ENCODE assay signal across 11 cellular contexts in the genomic region with DNA sequence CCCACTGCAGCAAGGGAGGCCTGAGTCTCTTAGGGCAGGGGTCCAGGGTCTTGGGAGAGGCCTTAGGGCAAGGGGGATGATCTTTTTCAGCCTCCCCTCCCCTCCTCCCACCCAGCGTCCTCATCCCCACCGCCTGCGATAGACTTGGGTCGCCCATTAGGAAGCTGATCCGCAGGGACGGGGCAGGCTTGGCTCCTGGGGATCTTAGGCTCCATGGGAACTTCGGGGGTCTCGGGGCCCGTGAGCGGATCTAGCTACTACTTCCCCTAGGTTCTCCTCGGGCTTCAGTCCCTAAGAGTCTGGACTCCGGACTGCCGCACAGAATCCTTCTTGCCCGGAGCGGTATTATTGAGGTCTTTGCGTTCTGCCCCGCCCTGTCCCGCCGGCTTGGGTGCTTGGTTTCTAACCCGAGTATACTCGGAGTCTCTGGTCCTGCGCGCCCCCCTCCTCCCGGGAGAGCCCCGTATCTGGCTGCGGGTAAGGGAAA. TPM values are rescaled to one million over a fixed set of nuclear protein-coding genes. Genes with fewer than 3 reads are reported as not detected.
A peak's percentile ranks its signal among the peaks of the same experiment; 100 is the strongest.
DNase-seq lines count a peak whose midpoint lies in the region; ATAC-seq, FAIRE-seq and TF ChIP-seq lines count a peak whose summit lies in the region.
"Had no signal": no experiment of that assay in that cellular context is flagged by ENCODE, and none has a peak within 500 bp of the region (broad histone marks: within the 10 kb centered on the region; RNA-seq: fewer than 3 reads in every experiment).

No MANE protein-coding gene starts in this region.

- no peaks in the 10 kb centered on the region for H3K79me2 ChIP-seq in K562 (ENCODE audit: control insufficient read depth, insufficient read depth, low read length)

- H3K9me1 ChIP-seq in K562 (ENCODE audit: control insufficient read depth, insufficient read depth, low read length), result no peaks in the 10 kb centered on the region

- POLR2A ChIA-PET in K562 (lab: Yijun Ruan, JAX), result interaction anchor here (0.5 to 1.9 kb wide), 4 partner anchors 10 to 347 kb away, joined by 3 to 6 read pairs (median 4); no protein-coding TSS in a partner anchor
- POLR2A ChIA-PET in HEK293T (lab: Yijun Ruan, JAX), result no interaction called here

- H3K4me1 Mint-ChIP-seq in activated T-cell treated with anti-CD3 and anti-CD28 coated beads, Interleukin-2, amount 50 U/mL, for 24 hours (ENCODE audit: low read depth), result peaks cover 20% of the 10 kb centered on the region

- BruUV-seq in K562 (replicated peaks; lab: Mats Ljungman, UMichigan), result no TSS peak

- in situ Hi-C loops in K562 (cut with MboI), result loop anchor here (10.0 kb wide), 1 partner anchor 200 kb away; no protein-coding TSS in a partner anchor

- H3K4me2 ChIP-seq in K562 (ENCODE audit: insufficient read depth, low read length), result peak overlapping the region; percentile 74

- H3K27me3 ChIP-seq in K562 (ENCODE audit: control insufficient read depth in 2 of 2, insufficient read depth in 2 of 2, low read length in 2 of 2), result peaks cover 4 to 7% of the 10 kb centered on the region in 2 experiments; a peak in 3 of 5 replicates
- H3K27me3 ChIP-seq in testis, result no peaks in the 10 kb centered on the region

- no peaks in the 10 kb centered on the region for H3K9me3 Mint-ChIP-seq in activated T-cell treated with anti-CD3 and anti-CD28 coated beads, Interleukin-2, amount 50 U/mL, for 24 hours
- H3K9me3 Mint-ChIP-seq: activated B cell treated with CpG ODN at 0.5 μM for 24 hours had no signal

- peak overlapping the region; percentile 88 for H2AFZ ChIP-seq in K562 (ENCODE audit: low read depth, low read length)

- no peaks in the 10 kb centered on the region for H3K36me3 Mint-ChIP-seq in activated T-cell treated with anti-CD3 and anti-CD28 coated beads, Interleukin-2, amount 50 U/mL, for 24 hours (ENCODE audit: low read depth)

- no peak overlapping the region for H3K27ac Mint-ChIP-seq in activated T-cell treated with anti-CD3 and anti-CD28 coated beads, Interleukin-2, amount 50 U/mL, for 24 hours
- H3K27ac Mint-ChIP-seq: activated B cell treated with CpG ODN at 0.5 μM for 24 hours had no signal

- no peak for TF ChIP-seq POLR2A in K562 (conservative IDR thresholded peaks at IDR 0.05)
- no peak for TF ChIP-seq POLR2A in testis (IDR thresholded peaks at IDR 0.05)

- H4K20me1 ChIP-seq in K562 (replicated peaks; ENCODE audit: control insufficient read depth, insufficient read depth, low read length), result no peaks in the 10 kb centered on the region

- WGBS in K562 (ENCODE audit: insufficient coverage, low coverage, missing lambda C conversion rate), result 11% methylated on average over 26 of the region's 26 CpGs
- 1% methylated on average over 26 of the region's 26 CpGs; no CpG with 5 or more reads in 1 of the 2 donors for WGBS in testis, 2 donors

- TF ChIP-seq EP300 in K562 (IDR thresholded peaks at IDR 0.05; ENCODE audit: low read length), result no peak

- H3K27me3 Mint-ChIP-seq in activated T-cell treated with anti-CD3 and anti-CD28 coated beads, Interleukin-2, amount 50 U/mL, for 24 hours, result peaks cover 95% of the 10 kb centered on the region

- H3K4me3 Mint-ChIP-seq in activated T-cell treated with anti-CD3 and anti-CD28 coated beads, Interleukin-2, amount 50 U/mL, for 24 hours, result peak overlapping the region; percentile 70
- H3K4me3 Mint-ChIP-seq: activated B cell treated with CpG ODN at 0.5 μM for 24 hours had no signal

- no peaks in the 10 kb centered on the region for H3K9me3 ChIP-seq in K562 (replicated peaks; ENCODE audit: control insufficient read depth, insufficient read depth, low read depth, low read length)
- H3K9me3 ChIP-seq in testis, result no peaks in the 10 kb centered on the region
- H3K9me3 ChIP-seq: MG63 had no signal

- intact Hi-C loops in K562 (cut with micrococcal nuclease), result no loop called here
- intact Hi-C loops in testis (cut with DNase I; ENCODE audit: low total_unique reads), result no loop called here

- no peak for TF ChIP-seq RAD21 in K562 (CRISPR knock-in tag; conservative IDR thresholded peaks at IDR 0.05 in 1 of 2, IDR thresholded peaks at IDR 0.05 in 1 of 2)

- TF ChIP-seq CTCF in K562 (IDR thresholded peaks at IDR 0.05 in 2 of 3, conservative IDR thresholded peaks at IDR 0.05 in 1 of 3; ENCODE audit: insufficient read depth in 2 of 3, low read depth in 1 of 3, low read length in 3 of 3) (no peak), testis (IDR thresholded peaks at IDR 0.05) (no peak)

- CTCF ChIA-PET in K562 (lab: Yijun Ruan, JAX; ENCODE audit: low intra/inter-chr PET ratio) (no interaction called here), HEK293T (lab: Yijun Ruan, JAX) (no interaction called here)

- 0 out of 3 replicates have a peak overlapping the region, but pooled peaks have one; percentile 4 for H3K27ac ChIP-seq in K562 (ENCODE audit: extremely low read depth, low read depth, low read length)
- no peak overlapping the region for H3K27ac ChIP-seq in testis
- H3K27ac ChIP-seq: cardiac muscle cell had no signal

- no peak for DNase-seq in activated T-cell treated with anti-CD3 and anti-CD28 coated beads, Interleukin-2, amount 50 U/mL, for 24 hours
- DNase-seq in activated T-cell treated with anti-CD3 and anti-CD28 coated beads for 4 hours, result no peak
- DNase-seq in K562 (ENCODE audit: extremely low read depth in 1 of 4, low spot score in 3 of 4), result no peak
- DNase-seq in islet precursor cell, result peak; percentile 76
- DNase-seq in testis, result no peak
- no peak for DNase-seq in NCI-H1694 (lab: John Stamatoyannopoulos, UW)
- no peak for DNase-seq in HEK293T (ENCODE audit: extremely low spot score)
- DNase-seq: activated B cell treated with CpG ODN at 0.5 μM for 24 hours had no signal

- H3K36me3 ChIP-seq in K562 (ENCODE audit: control insufficient read depth, insufficient read depth, low read length), result no peaks in the 10 kb centered on the region
- H3K36me3 ChIP-seq in testis (ENCODE audit: low read depth, missing control alignments), result no peaks in the 10 kb centered on the region
- H3K36me3 ChIP-seq: cardiac muscle cell, MG63 had no signal

- FAIRE-seq in K562 (lab: Jason Lieb, UNC), result no peak

- H3K4me1 ChIP-seq in K562 (replicated peaks in 1 of 2; ENCODE audit: control insufficient read depth in 2 of 2, insufficient read depth in 2 of 2, low read length in 2 of 2) (peaks cover 2 to 23% of the 10 kb centered on the region in 2 experiments; a peak in 2 of 5 replicates), testis (peaks cover 18% of the 10 kb centered on the region)

- H3K9ac ChIP-seq in K562 (ENCODE audit: insufficient read depth in 1 of 2, low read depth in 2 of 2, low read length in 2 of 2), result peak overlapping the region; percentile 40 to 44; a peak in 3 of 4 replicates

- ATAC-seq in K562 (peak; percentile 59), GM18517 (IDR thresholded peaks at IDR 0.05; ENCODE audit: unreplicated experiment) (no peak)

- peak overlapping the region; percentile 46 for H3K4me3 ChIP-seq in K562
- H3K4me3 ChIP-seq in testis, result peak overlapping the region; percentile 0 to 34
- H3K4me3 ChIP-seq: cardiac muscle cell had no signal

TF ChIP-seq in HEK293T, 16 proteins besides CTCF, POLR2A, EP300 and RAD21:
- TF ChIP-seq TARDBP (IDR thresholded peaks at IDR 0.05) (no peak), ZNF384 (IDR thresholded peaks at IDR 0.05) (no peak), LEF1 (IDR thresholded peaks at IDR 0.05; ENCODE audit: borderline replicate concordance) (no peak), ELF4 (IDR thresholded peaks at IDR 0.05) (no peak), NFRKB (IDR thresholded peaks at IDR 0.05) (no peak), FOXK2 (IDR thresholded peaks at IDR 0.05) (no peak), HDGF (IDR thresholded peaks at IDR 0.05; ENCODE audit: borderline replicate concordance) (no peak), L3MBTL2 (conservative IDR thresholded peaks at IDR 0.05) (no peak), SUZ12 (IDR thresholded peaks at IDR 0.05) (no peak), FOXA1 (IDR thresholded peaks at IDR 0.05) (no peak), SP1 (IDR thresholded peaks at IDR 0.05) (no peak), FOXM1 (IDR thresholded peaks at IDR 0.05; ENCODE audit: borderline replicate concordance) (no peak), ARNT (IDR thresholded peaks at IDR 0.05) (no peak), BHLHE40 (IDR thresholded peaks at IDR 0.05; ENCODE audit: borderline replicate concordance) (no peak), PKNOX1 (IDR thresholded peaks at IDR 0.05) (no peak), CTBP1 (IDR thresholded peaks at IDR 0.05; ENCODE audit: borderline replicate concordance) (no peak)

RNA-seq across cellular contexts. Expression of gene PTHLH, which starts 2.2 kb away (rescaled TPM):
- total RNA-seq in K562 (2011; cell fraction: chromatin; rRNA removed; ENCODE audit: low replicate concordance), result 2.9 and 3.2 TPM in 2 replicates
- total RNA-seq in K562 (2011; cell fraction: nucleolus; rRNA removed), result 1.6 and 4.0 TPM in 2 replicates
- 2.7 and 3.4 TPM in 2 replicates for total RNA-seq in K562 (2011; cell fraction: nucleoplasm; rRNA removed)
- total RNA-seq in K562 (2014; rRNA removed) (0.91 and 1.2 TPM in 2 replicates), K562 (2014; rRNA removed; fragmentation: Illumina TruSeq; extraction: Trizol) (0.40 and 0.54 TPM in 2 replicates), K562 (2015; rRNA removed; fragmentation: Illumina TruSeq; extraction: Trizol) (0.23 and 0.51 TPM in 2 replicates), K562 (2021) (0.78 and 0.98 TPM in 2 replicates), testis (under 1 TPM; 0.47 to 0.50 TPM)
- polyA plus RNA-seq in K562 (2011; rRNA removed) (1.1 and 2.5 TPM in 2 replicates), K562 (2014; fragmentation: Illumina TruSeq; extraction: Trizol) (0.68 and 0.85 TPM in 2 replicates), K562 (2014; fragmentation: Nextera tagmentation; extraction: Ambion mirVana) (under 1 TPM; 0.14 TPM), K562 (2014; rRNA removed) (0.74 and 1.2 TPM in 2 replicates), testis (ENCODE audit: insufficient read depth, low read depth, low replicate concordance) (2.5 TPM)
- polyA plus RNA-seq in K562 (2011; cell fraction: cytosol; rRNA removed), result 1.7 and 5.0 TPM in 2 replicates
- 1.7 and 2.2 TPM in 2 replicates for polyA plus RNA-seq in K562 (2011; cell fraction: nucleus; rRNA removed)
- polyA plus RNA-seq in K562 (2012), result 1.2 and 1.4 TPM in 2 replicates
- polyA minus RNA-seq in K562 (2011; rRNA and poly(A)+ RNA removed), result 0.60 and 2.7 TPM in 2 replicates
- not detected in 2 replicates for polyA minus RNA-seq in K562 (2011; cell fraction: cytosol; rRNA and poly(A)+ RNA removed)
- 2.0 and 2.6 TPM in 2 replicates for polyA minus RNA-seq in K562 (2011; cell fraction: nucleus; rRNA and poly(A)+ RNA removed)
- total RNA-seq: activated B cell treated with CpG ODN at 0.5 μM for 24 hours, cardiac muscle cell had no signal
- polyA plus RNA-seq: cardiac muscle cell had no signal
